Comparison of ENCODE assay signal across 37 cellular contexts in the genomic region with DNA sequence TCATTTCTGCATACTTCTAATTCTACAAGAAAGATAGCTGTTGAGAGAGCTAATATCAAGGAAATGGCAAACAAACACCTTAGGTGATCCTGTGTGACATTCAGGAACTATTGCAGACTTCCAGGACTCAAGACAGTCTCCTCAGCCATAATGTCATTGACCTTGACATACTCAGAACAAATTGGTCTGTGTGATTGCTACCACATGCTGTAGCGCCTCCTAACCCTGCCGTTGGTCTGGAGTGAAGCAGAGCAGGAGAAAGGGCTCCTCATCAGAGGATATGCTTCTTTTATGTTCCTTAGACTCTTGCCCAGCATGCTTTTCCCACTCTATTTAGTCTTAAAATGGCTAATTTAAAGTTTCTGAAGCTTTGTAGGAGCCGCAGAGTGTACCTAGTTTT.
DNase-seq lines count a peak whose midpoint lies in the region; ATAC-seq, FAIRE-seq and TF ChIP-seq lines count a peak whose summit lies in the region.
"Had no signal": no experiment of that assay in that cellular context is flagged by ENCODE, and none has a peak within 500 bp of the region (broad histone marks: within the 10 kb centered on the region; RNA-seq: fewer than 3 reads in every experiment).

No MANE protein-coding gene starts in this region.

- H3K4me2 ChIP-seq in mesenchymal stem cell (ENCODE audit: low read length, poor library complexity, severe bottlenecking) = no peak overlapping the region

- in situ Hi-C loops in transverse colon (cut with MboI; ENCODE audit: low pct_ligation_motif_present in 1 of 4, low pct_unique_long_range_greater_than_20kb in 1 of 4, low sequenced_read_pairs in 3 of 4) = no loop called here

- H3K27ac Mint-ChIP-seq in Calu3 (ENCODE audit: unreplicated experiment) = no peak overlapping the region
- H3K27ac Mint-ChIP-seq: activated naive CD4-positive, alpha-beta T cell treated with anti-CD3 and anti-CD28 coated beads, Interleukin-2, amount 50 U/mL, for 24 hours; activated T-helper 2 cell treated with anti-CD3 and anti-CD28 coated beads, Interferon-gamma antibody, Interleukin-2, Interleukin-4, amounts not matched to agents 10 μg/mL and 5 μg/mL and 100 μg/mL, durations not matched to agents 14 hours and 24 hours and 36 hours; brain had no signal

- no TSS peak for BruUV-seq in Calu3 (replicated peaks; lab: Mats Ljungman, UMichigan)

- H3K27me3 ChIP-seq in mesenchymal stem cell (ENCODE audit: control insufficient read depth in 1 of 2, insufficient read depth in 1 of 2, low read length in 2 of 2) (no peaks in the 10 kb centered on the region), transverse colon (no peaks in the 10 kb centered on the region)
- H3K27me3 ChIP-seq: esophagus muscularis mucosa, foreskin keratinocyte, ovary, Peyer's patch had no signal

- peaks cover 6% of the 10 kb centered on the region for H3K4me1 ChIP-seq in mesenchymal stem cell (ENCODE audit: control insufficient read depth, insufficient read depth, low read depth, low read length)
- peaks cover 0 to 11% (median 0%) of the 10 kb centered on the region in 4 donors for H3K4me1 ChIP-seq in transverse colon
- H3K4me1 ChIP-seq: foreskin keratinocyte, Peyer's patch had no signal

- no peak overlapping the region for H3K9ac ChIP-seq in mesenchymal stem cell (ENCODE audit: low read length)

- H3K36me3 Mint-ChIP-seq in Calu3 (ENCODE audit: insufficient read depth, unreplicated experiment) = no peaks in the 10 kb centered on the region
- H3K36me3 Mint-ChIP-seq: brain had no signal

- peak; percentile 16; the same call in 2 of the 3 replicates for ATAC-seq in SK-N-SH treated with all-trans-retinoic acid at 6 μM for 48 hours
- ATAC-seq: stimulated activated naive CD8-positive, alpha-beta T cell treated with anti-CD3 and anti-CD28 coated beads, Interleukin-15, Interleukin-2, amounts not matched to agents 100 U/mL and 50 U/mL, for 24 hours had no signal

- H3K27ac ChIP-seq in mesenchymal stem cell (ENCODE audit: low read length, poor library complexity, severe bottlenecking) = no peak overlapping the region
- H3K27ac ChIP-seq in transverse colon = peak overlapping the region in 1 of 4 donors; percentile 24
- H3K27ac ChIP-seq: 22Rv1, C4-2B, foreskin keratinocyte, WERI-Rb-1 had no signal

- H3K14ac ChIP-seq in mesenchymal stem cell (ENCODE audit: low read length in 2 of 2) = peak overlapping the region in 1 of 2 experiments; percentile 44

- CTCF ChIA-PET in Calu3 (lab: Charles Lee) = interaction anchor here (0.5 to 0.7 kb wide), 2 partner anchors 424 to 648 kb away, joined by 3 to 4 read pairs; no protein-coding TSS in a partner anchor

- H3K9me3 ChIP-seq in mesenchymal stem cell (ENCODE audit: control insufficient read depth, low read length) (no peaks in the 10 kb centered on the region), transverse colon (no peaks in the 10 kb centered on the region)
- H3K9me3 ChIP-seq: Caco-2, esophagus muscularis mucosa, ovary, Peyer's patch, thoracic aorta had no signal

- peak overlapping the region; percentile 37 to 81 for H3K18ac ChIP-seq in mesenchymal stem cell (ENCODE audit: low read depth in 1 of 2, low read length in 2 of 2)

- H2AK5ac ChIP-seq in mesenchymal stem cell (ENCODE audit: low read length, severe bottlenecking) = no peak overlapping the region

- peak overlapping the region; percentile 60 to 73 for H3K4ac ChIP-seq in mesenchymal stem cell (ENCODE audit: low read depth in 1 of 2, low read length in 2 of 2)

- peak overlapping the region; percentile 35 for H4K8ac ChIP-seq in mesenchymal stem cell (ENCODE audit: low read length)

- H2BK5ac ChIP-seq in mesenchymal stem cell (ENCODE audit: low read depth, low read length, poor library complexity, severe bottlenecking) = no peak overlapping the region

- no peak overlapping the region for H3K4me3 ChIP-seq in mesenchymal stem cell (ENCODE audit: insufficient read depth in 1 of 2, low read depth in 1 of 2, low read length in 2 of 2)
- H3K4me3 ChIP-seq in transverse colon = no peak overlapping the region
- H3K4me3 ChIP-seq: esophagus muscularis mucosa, ovary, Peyer's patch, thoracic aorta had no signal

- no peak overlapping the region for H2AFZ ChIP-seq in mesenchymal stem cell (ENCODE audit: low read depth, low read length)

- DNase-seq in NCI-H82 (lab: John Stamatoyannopoulos, UW) (peak; percentile 40), NCI-H82 treated with DMSO at 0.1 percent for 48 hours (lab: John Stamatoyannopoulos, UW; ENCODE audit: unreplicated experiment) (no peak), mesenchymal stem cell (peak; percentile 39), urothelium cell line (ENCODE audit: low spot score) (no peak), transverse colon (no peak), NCI-H2107 (lab: John Stamatoyannopoulos, UW) (no peak), Calu3 (no peak)
- DNase-seq: activated CD4-positive, alpha-beta T cell treated with anti-CD3 and anti-CD28 coated beads for 48 hours; amniotic stem cell; Caco-2; cerebellar nuclear complex; DMS79 treated with DMSO at 0.1 percent for 48 hours; foreskin keratinocyte; GDM1; KBM-7; kidney glomerular epithelial cell; NCI-H1092 treated with DMSO at 0.1 percent for 48 hours; NCI-H1694 treated with DMSO at 0.1 percent for 48 hours; NCI-H2171; NCI-H510A treated with DMSO at 0.1 percent for 48 hours; Peyer's patch; retina; SHP77 treated with DMSO at 0.1 percent for 48 hours; stimulated activated CD4-positive, alpha-beta T cell treated with anti-CD3 and anti-CD28 coated beads, Interleukin-1b, Interleukin-23, amount 100 ng/mL, for 48 hours; stimulated activated naive CD8-positive, alpha-beta T cell treated with anti-CD3 and anti-CD28 coated beads, Interleukin-15, Interleukin-2, amounts not matched to agents 100 U/mL and 50 U/mL, for 24 hours; T1000; WERI-Rb-1 had no signal

- TF ChIP-seq CTCF in transverse colon (IDR thresholded peaks at IDR 0.05) = no peak
- TF ChIP-seq CTCF in Calu3 (IDR thresholded peaks at IDR 0.05; ENCODE audit: unreplicated experiment) = no peak

- H4K91ac ChIP-seq in mesenchymal stem cell (ENCODE audit: low read length) = no peak overlapping the region

- H3K79me1 ChIP-seq in mesenchymal stem cell (replicated peaks; ENCODE audit: low read length, poor library complexity, severe bottlenecking) = no peaks in the 10 kb centered on the region

- no peaks in the 10 kb centered on the region for H3K27me3 Mint-ChIP-seq in Calu3 (ENCODE audit: unreplicated experiment)
- H3K27me3 Mint-ChIP-seq: activated naive CD4-positive, alpha-beta T cell treated with anti-CD3 and anti-CD28 coated beads, Interleukin-2, amount 50 U/mL, for 24 hours; brain had no signal

- H3K23ac ChIP-seq in mesenchymal stem cell (ENCODE audit: low read length in 2 of 2) = no peak overlapping the region

- TF ChIP-seq EP300 in transverse colon (IDR thresholded peaks at IDR 0.05; ENCODE audit: low read depth) = no peak

- H3K9me3 Mint-ChIP-seq in Calu3 (ENCODE audit: low read depth, unreplicated experiment) = no peaks in the 10 kb centered on the region
- H3K9me3 Mint-ChIP-seq: activated naive CD4-positive, alpha-beta T cell treated with anti-CD3 and anti-CD28 coated beads, Interleukin-2, amount 50 U/mL, for 24 hours; activated T-helper 2 cell treated with anti-CD3 and anti-CD28 coated beads, Interferon-gamma antibody, Interleukin-2, Interleukin-4, amounts not matched to agents 10 μg/mL and 5 μg/mL and 100 μg/mL, durations not matched to agents 14 hours and 24 hours and 36 hours; brain had no signal

- peak; percentile 77 for FAIRE-seq in urothelium cell line (lab: Jason Lieb, UNC)
- FAIRE-seq: endometrium had no signal

- H2BK15ac ChIP-seq in mesenchymal stem cell (ENCODE audit: low read depth, poor library complexity, severe bottlenecking) = no peak overlapping the region

- no peaks in the 10 kb centered on the region for H3K36me3 ChIP-seq in mesenchymal stem cell (ENCODE audit: control insufficient read depth in 1 of 2, insufficient read depth in 2 of 2, low read depth in 1 of 2, low read length in 2 of 2)
- no peaks in the 10 kb centered on the region for H3K36me3 ChIP-seq in transverse colon
- H3K36me3 ChIP-seq: esophagus muscularis mucosa, ovary, Peyer's patch, thoracic aorta, WERI-Rb-1 had no signal

- peak overlapping the region; percentile 71 to 99 for H2BK12ac ChIP-seq in mesenchymal stem cell (ENCODE audit: low read length in 2 of 2)

- H2BK120ac ChIP-seq in mesenchymal stem cell (ENCODE audit: low read depth, low read length) = no peak overlapping the region

- peaks cover 9% of the 10 kb centered on the region for H3K4me1 Mint-ChIP-seq in Calu3 (ENCODE audit: low read depth, unreplicated experiment)
- H3K4me1 Mint-ChIP-seq: activated naive CD4-positive, alpha-beta T cell treated with anti-CD3 and anti-CD28 coated beads, Interleukin-2, amount 50 U/mL, for 24 hours had no signal

- no peak for TF ChIP-seq POLR2A in transverse colon (IDR thresholded peaks at IDR 0.05)

- no peak overlapping the region for H3K4me3 Mint-ChIP-seq in Calu3 (ENCODE audit: low read depth, unreplicated experiment)
- H3K4me3 Mint-ChIP-seq: activated naive CD4-positive, alpha-beta T cell treated with anti-CD3 and anti-CD28 coated beads, Interleukin-2, amount 50 U/mL, for 24 hours; brain had no signal

- WGBS in mesenchymal stem cell = 56% methylated on average over 3 of the region's 3 CpGs
- 82 to 94% methylated on average over 3 of the region's 3 CpGs for WGBS in transverse colon (ENCODE audit: low coverage in 1 of 2), 2 donors

- intact Hi-C loops in transverse colon (cut with DNase I; ENCODE audit: low total_unique reads) (no loop called here), Calu3 (cut with micrococcal nuclease; ENCODE audit: unreplicated experiment) (no loop called here)

Comparison
In these comparisons a context has a peak if more than half of its experiments do, and no peak if none do; other contexts are left out.
1. DNase-seq: peak in NCI-H82 (single experiment) and mesenchymal stem cell (single experiment); none in NCI-H82 treated with DMSO at 0.1 percent for 48 hours (single experiment), urothelium cell line (single experiment), transverse colon (single experiment), NCI-H2107 (single experiment) and Calu3 (single experiment).